ENCODE assay signal across 14 cellular contexts in genomic region chr3:64207289-64208086, GRCh38. TPM values are rescaled to one million over a fixed set of nuclear protein-coding genes. Genes with fewer than 3 reads are reported as not detected.
DNase-seq lines count a peak whose midpoint lies in the region; ATAC-seq, FAIRE-seq and TF ChIP-seq lines count a peak whose summit lies in the region.
"Had no signal": no experiment of that assay in that cellular context is flagged by ENCODE, and none has a peak within 500 bp of the region (broad histone marks: within the 10 kb centered on the region; RNA-seq: fewer than 3 reads in every experiment).

No MANE protein-coding gene starts in this region.

- no peak for TF ChIP-seq RAD21 in HepG2 (CRISPR knock-in tag; IDR thresholded peaks at IDR 0.05)

- H4K20me1 ChIP-seq in HepG2 (ENCODE audit: insufficient read depth, low read length), result no peaks in the 10 kb centered on the region

- no peak for DNase-seq in right lobe of liver
- DNase-seq in HepG2 (ENCODE audit: low spot score), result no peak
- DNase-seq in fibroblast of pulmonary artery (ENCODE audit: low read depth), result peak; percentile 91
- no peak for DNase-seq in stimulated activated CD4-positive, alpha-beta T cell treated with anti-CD3 and anti-CD28 coated beads, Interleukin-4, amount 100 ng/mL, for 4 hours
- DNase-seq in DMS114 treated with DMSO at 0.1 percent for 48 hours (lab: John Stamatoyannopoulos, UW; ENCODE audit: unreplicated experiment), result no peak
- DNase-seq in GM19238 (ENCODE audit: insufficient read length, low spot score), result no peak
- DNase-seq in NCI-H345 treated with DMSO at 0.1 percent for 48 hours (lab: John Stamatoyannopoulos, UW; ENCODE audit: unreplicated experiment), result no peak
- DNase-seq: activated naive CD4-positive, alpha-beta T cell treated with anti-CD3 and anti-CD28 coated beads, Interleukin-2, amount 50 U/mL, for 16 hours; COR-L47; kidney glomerular epithelial cell had no signal

- no peak for TF ChIP-seq CTCF in right lobe of liver (IDR thresholded peaks at IDR 0.05)
- TF ChIP-seq CTCF in HepG2 (CRISPR knock-in tag; IDR thresholded peaks at IDR 0.05), result no peak
- TF ChIP-seq CTCF in fibroblast of pulmonary artery (IDR thresholded peaks at IDR 0.05; ENCODE audit: low read length, missing control alignments), result no peak

- no peaks in the 10 kb centered on the region for H3K9me3 ChIP-seq in right lobe of liver
- H3K9me3 ChIP-seq in HepG2 (ENCODE audit: low read length), result no peaks in the 10 kb centered on the region
- no peaks in the 10 kb centered on the region for H3K9me3 ChIP-seq in mesodermal cell (ENCODE audit: control insufficient read depth, low read length)

- H3K9ac ChIP-seq in HepG2 (ENCODE audit: insufficient read depth, low read depth, low read length), result no peak overlapping the region

- no peak for FAIRE-seq in HepG2 (lab: Jason Lieb, UNC)
- FAIRE-seq: A204.1 had no signal

- BruUV-seq in HepG2 (replicated peaks; lab: Mats Ljungman, UMichigan), result no TSS peak

- H3K27ac ChIP-seq in right lobe of liver, result no peak overlapping the region
- no peak overlapping the region for H3K27ac ChIP-seq in HepG2 (ENCODE audit: extremely low read length, insufficient read depth, low read length)
- H3K27ac ChIP-seq in mesodermal cell (ENCODE audit: low read depth, low read length, severe bottlenecking), result peak overlapping the region; percentile 70

- intact Hi-C loops in right lobe of liver (cut with DNase I), result no loop called here
- intact Hi-C loops in HepG2 (cut with micrococcal nuclease; ENCODE audit: unreplicated experiment), result no loop called here

- H3K27me3 ChIP-seq in right lobe of liver (no peaks in the 10 kb centered on the region), HepG2 (ENCODE audit: control insufficient read depth in 1 of 2, insufficient read depth in 2 of 2, low read length in 2 of 2) (no peaks in the 10 kb centered on the region)

- ATAC-seq in right lobe of liver, result peak in 3 of 4 donors; percentile 28 to 68 (median 30)
- ATAC-seq in HepG2, result no peak
- ATAC-seq: natural killer cell treated with Interleukin-12 subunit alpha and Interleukin-12 subunit beta and Interleukin-15 and Interleukin-18, amount 100 ng/mL, for 72 hours had no signal

- H3K79me2 ChIP-seq in HepG2 (ENCODE audit: insufficient read depth, low read length), result no peaks in the 10 kb centered on the region

- POLR2A ChIA-PET in HepG2 (lab: Yijun Ruan, JAX), result no interaction called here

- TF ChIP-seq EP300 in HepG2 (IDR thresholded peaks at IDR 0.05; ENCODE audit: low read depth in 2 of 2, low read length in 2 of 2) (no peak), HepG2 (CRISPR knock-in tag; IDR thresholded peaks at IDR 0.05; ENCODE audit: borderline replicate concordance) (no peak)

- H3K4me3 ChIP-seq in right lobe of liver (no peak overlapping the region), HepG2 (replicated peaks in 1 of 3; ENCODE audit: insufficient read depth in 1 of 3, low read depth in 2 of 3, low read length in 3 of 3) (no peak overlapping the region), fibroblast of pulmonary artery (replicated peaks; ENCODE audit: low read depth, low read length) (no peak overlapping the region), mesodermal cell (ENCODE audit: extremely low read depth, insufficient read depth, low read length, poor library complexity, severe bottlenecking) (no peak overlapping the region)
- H3K4me3 ChIP-seq: skin epidermis had no signal

- no peak overlapping the region for H2AFZ ChIP-seq in HepG2 (ENCODE audit: low read length)

- H3K4me1 ChIP-seq in right lobe of liver (no peaks in the 10 kb centered on the region), HepG2 (ENCODE audit: insufficient read depth, low read length) (no peaks in the 10 kb centered on the region), mesodermal cell (ENCODE audit: control insufficient read depth, insufficient read depth, low read length, poor library complexity, severe bottlenecking) (peaks cover 36% of the 10 kb centered on the region)

- CTCF ChIA-PET in HepG2 (lab: Yijun Ruan, JAX; ENCODE audit: low intra/inter-chr PET ratio, low total read pairs), result no interaction called here

- TF ChIP-seq POLR2A in right lobe of liver (IDR thresholded peaks at IDR 0.05) (no peak), HepG2 (IDR thresholded peaks at IDR 0.05; ENCODE audit: insufficient read depth in 1 of 2, low read depth in 2 of 2, low read length in 2 of 2) (no peak)

- no peak overlapping the region for H3K4me2 ChIP-seq in HepG2 (ENCODE audit: low read depth, low read length)

- WGBS in right lobe of liver (ENCODE audit: insufficient coverage, low coverage, low lambda C conversion rate, missing lambda C conversion rate), result 58% methylated on average over 10 of the region's 14 CpGs
- WGBS in HepG2 (ENCODE audit: low lambda C conversion rate), result 62% methylated on average over 14 of the region's 14 CpGs
- 86 to 88% methylated on average over 8 to 11 of the region's 14 CpGs for WGBS in mesodermal cell (ENCODE audit: insufficient coverage in 2 of 2), 2 experiments

- in situ Hi-C loops in HepG2 (cut with HindIII; ENCODE audit: extremely low pct_ligation_motif_present, low pct_unique_long_range_greater_than_20kb), result no loop called here

- no peaks in the 10 kb centered on the region for H3K36me3 ChIP-seq in right lobe of liver
- H3K36me3 ChIP-seq in HepG2 (replicated peaks in 1 of 2; ENCODE audit: control insufficient read depth in 1 of 2, insufficient read depth in 2 of 2, low read length in 2 of 2), result no peaks in the 10 kb centered on the region
- peaks cover 22% of the 10 kb centered on the region for H3K36me3 ChIP-seq in mesodermal cell (ENCODE audit: control insufficient read depth, insufficient read depth, low read length)

TF ChIP-seq in HepG2, 621 proteins besides CTCF, POLR2A, EP300 and RAD21 (continues in another document):
- TF ChIP-seq NFAT5 (CRISPR knock-in tag; IDR thresholded peaks at IDR 0.05), result no peak
- TF ChIP-seq HMG20A (CRISPR knock-in tag; IDR thresholded peaks at IDR 0.05; ENCODE audit: borderline replicate concordance), result no peak
- no peak for TF ChIP-seq FOXK2 (IDR thresholded peaks at IDR 0.05)
- TF ChIP-seq ZSCAN21 (CRISPR knock-in tag; IDR thresholded peaks at IDR 0.05; ENCODE audit: borderline replicate concordance), result no peak

RNA-seq across cellular contexts. Expression of gene PRICKLE2, which starts 17.8 kb away (rescaled TPM):
- 1 to 10 TPM; 2.4 to 4.4 (median 3.3) TPM for total RNA-seq in right lobe of liver
- 0.04 and 0.07 TPM in 2 replicates for total RNA-seq in HepG2 (2016; rRNA removed; fragmentation: Illumina TruSeq; extraction: Trizol)
- not detected in 2 replicates for total RNA-seq in HepG2 (2016; cell fraction: cytosol; rRNA removed; fragmentation: Illumina TruSeq; extraction: Trizol; ENCODE audit: low read depth)
- total RNA-seq in HepG2 (2016; cell fraction: insoluble cytoplasmic fraction; rRNA removed; fragmentation: Illumina TruSeq; extraction: Trizol), result 0.02 and 0.04 TPM in 2 replicates
- total RNA-seq in HepG2 (2016; cell fraction: membrane; rRNA removed; fragmentation: Illumina TruSeq; extraction: Trizol), result 0.06 TPM in 1 of 2 replicates, not detected in the other
- total RNA-seq in HepG2 (2016; cell fraction: nucleus; rRNA removed; fragmentation: Illumina TruSeq; extraction: Trizol), result 0.22 and 0.87 TPM in 2 replicates
- 0.01 TPM in 2 replicates for polyA plus RNA-seq in HepG2 (2011; rRNA removed)
- polyA plus RNA-seq in HepG2 (2011; cell fraction: cytosol; rRNA removed), result 0.01 and 0.03 TPM in 2 replicates
- polyA plus RNA-seq in HepG2 (2011; cell fraction: nucleus; rRNA removed), result 0.02 and 0.16 TPM in 2 replicates
- polyA plus RNA-seq in HepG2 (2012), result 0.07 TPM in 1 of 2 replicates, not detected in the other
- polyA plus RNA-seq in HepG2 (2016; cell fraction: cytosol; fragmentation: Illumina TruSeq; extraction: Trizol; ENCODE audit: low read depth), result not detected in 2 replicates
- not detected in 2 replicates for polyA plus RNA-seq in HepG2 (2016; cell fraction: insoluble cytoplasmic fraction; fragmentation: Illumina TruSeq; extraction: Trizol; ENCODE audit: low read depth)
- not detected in 2 replicates for polyA plus RNA-seq in HepG2 (2016; cell fraction: membrane; fragmentation: Illumina TruSeq; extraction: Trizol; ENCODE audit: low read depth)
- 0.12 TPM in 1 of 2 replicates, not detected in the other for polyA plus RNA-seq in HepG2 (2016; cell fraction: nucleus; fragmentation: Illumina TruSeq; extraction: Trizol; ENCODE audit: insufficient read depth, low read depth)
- polyA minus RNA-seq in HepG2 (2011; rRNA and poly(A)+ RNA removed; ENCODE audit: low replicate concordance), result 0.09 and 0.20 TPM in 2 replicates
- polyA minus RNA-seq in HepG2 (2011; cell fraction: cytosol; rRNA and poly(A)+ RNA removed), result not detected in 2 replicates
- under 0.01 TPM in 1 of 2 replicates, not detected in the other for polyA minus RNA-seq in HepG2 (2011; cell fraction: nucleus; rRNA and poly(A)+ RNA removed)
- 17.5 TPM for polyA plus RNA-seq in mesodermal cell (2013, experiment 1 of 2)
- 15.7 TPM for polyA plus RNA-seq in mesodermal cell (2013, experiment 2 of 2)
